13 cellular contexts compared by ENCODE assay signal in the genomic region with DNA sequence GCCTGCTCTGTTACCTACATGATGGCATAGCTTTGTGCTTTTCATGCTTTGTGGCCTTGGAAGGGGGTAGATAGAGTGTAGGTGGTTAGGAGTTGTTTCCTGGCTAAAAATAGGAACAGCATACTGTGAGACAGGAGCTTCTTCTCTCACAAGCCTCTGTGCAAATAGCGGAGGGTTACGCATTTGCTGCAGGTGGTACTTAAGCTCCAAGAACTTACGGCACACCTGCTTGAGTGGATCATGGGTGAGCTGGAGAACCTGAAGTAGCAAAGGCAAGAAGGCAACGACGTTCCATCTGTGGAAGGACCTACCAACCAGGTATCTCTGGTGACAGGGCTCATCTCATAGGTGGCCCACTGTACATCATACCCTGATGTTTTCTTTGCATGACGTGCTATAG.
DNase-seq lines count a peak whose midpoint lies in the region; ATAC-seq lines count a peak whose summit lies in the region.
"Had no signal": no experiment of that assay in that cellular context is flagged by ENCODE, and none has a peak within 500 bp of the region (broad histone marks: within the 10 kb centered on the region; RNA-seq: fewer than 3 reads in every experiment).

No MANE protein-coding gene starts in this region.

- peaks cover 7% of the 10 kb centered on the region for H3K9me3 Mint-ChIP-seq in dendritic cell treated with granulocyte-macrophage colony-stimulating factor and Interleukin-4, amounts not matched to agents 40 ng/mL and 50 ng/mL, for 4 days
- H3K9me3 Mint-ChIP-seq: activated naive CD4-positive, alpha-beta T cell treated with anti-CD3 and anti-CD28 coated beads, Interleukin-2, amount 50 U/mL, for 24 hours had no signal

- peak overlapping the region; percentile 7 for H3K27ac Mint-ChIP-seq in dendritic cell treated with granulocyte-macrophage colony-stimulating factor and Interleukin-4, amounts not matched to agents 40 ng/mL and 50 ng/mL, for 4 days

- peak; percentile 29 for DNase-seq in COLO668 (lab: John Stamatoyannopoulos, UW; ENCODE audit: unreplicated experiment)
- DNase-seq in NCI-H2029 (lab: John Stamatoyannopoulos, UW): peak; percentile 80
- DNase-seq in activated gamma-delta T cell treated with Interleukin-2 at 50 U/mL for 16 hours: no peak
- no peak for DNase-seq in T-helper 1 cell
- DNase-seq: cortex of kidney; GM23248; stimulated activated CD4-positive, alpha-beta T cell treated with anti-CD3 and anti-CD28 coated beads, Interleukin-2, amount 100 ng/mL, for 24 hours; stimulated activated naive CD4-positive, alpha-beta T cell treated with Interleukin-2 at 50 U/mL for 16 hours had no signal

- H3K4me1 Mint-ChIP-seq in dendritic cell treated with granulocyte-macrophage colony-stimulating factor and Interleukin-4, amounts not matched to agents 40 ng/mL and 50 ng/mL, for 4 days (ENCODE audit: low read depth): peaks cover 57% of the 10 kb centered on the region

- no peak overlapping the region for H3K4me3 Mint-ChIP-seq in dendritic cell treated with granulocyte-macrophage colony-stimulating factor and Interleukin-4, amounts not matched to agents 40 ng/mL and 50 ng/mL, for 4 days
- H3K4me3 Mint-ChIP-seq: activated naive CD4-positive, alpha-beta T cell treated with anti-CD3 and anti-CD28 coated beads, Interleukin-2, amount 50 U/mL, for 24 hours had no signal

- ATAC-seq in GM18858 (IDR thresholded peaks at IDR 0.05; ENCODE audit: unreplicated experiment) (peak; percentile 26), GM19328 (IDR thresholded peaks at IDR 0.05; ENCODE audit: unreplicated experiment) (no peak), HG03520 (IDR thresholded peaks at IDR 0.05; ENCODE audit: unreplicated experiment) (no peak)

- H3K36me3 Mint-ChIP-seq in dendritic cell treated with granulocyte-macrophage colony-stimulating factor and Interleukin-4, amounts not matched to agents 40 ng/mL and 50 ng/mL, for 4 days (ENCODE audit: low read depth): peaks cover 67% of the 10 kb centered on the region

- intact Hi-C loops in dendritic cell treated with granulocyte-macrophage colony-stimulating factor and Interleukin-4, amounts not matched to agents 40 ng/mL and 50 ng/mL, for 4 days (cut with micrococcal nuclease): no loop called here

- no peaks in the 10 kb centered on the region for H3K27me3 Mint-ChIP-seq in dendritic cell treated with granulocyte-macrophage colony-stimulating factor and Interleukin-4, amounts not matched to agents 40 ng/mL and 50 ng/mL, for 4 days
- H3K27me3 Mint-ChIP-seq: activated naive CD4-positive, alpha-beta T cell treated with anti-CD3 and anti-CD28 coated beads, Interleukin-2, amount 50 U/mL, for 24 hours had no signal

Comparison
In these comparisons a context has a peak if more than half of its experiments do, and no peak if none do; other contexts are left out.
1. DNase-seq: peak in COLO668 (single experiment) and NCI-H2029 (single experiment); none in activated gamma-delta T cell treated with Interleukin-2 at 50 U/mL for 16 hours (single experiment) and T-helper 1 cell (0 of 5).